In the genomic region with DNA sequence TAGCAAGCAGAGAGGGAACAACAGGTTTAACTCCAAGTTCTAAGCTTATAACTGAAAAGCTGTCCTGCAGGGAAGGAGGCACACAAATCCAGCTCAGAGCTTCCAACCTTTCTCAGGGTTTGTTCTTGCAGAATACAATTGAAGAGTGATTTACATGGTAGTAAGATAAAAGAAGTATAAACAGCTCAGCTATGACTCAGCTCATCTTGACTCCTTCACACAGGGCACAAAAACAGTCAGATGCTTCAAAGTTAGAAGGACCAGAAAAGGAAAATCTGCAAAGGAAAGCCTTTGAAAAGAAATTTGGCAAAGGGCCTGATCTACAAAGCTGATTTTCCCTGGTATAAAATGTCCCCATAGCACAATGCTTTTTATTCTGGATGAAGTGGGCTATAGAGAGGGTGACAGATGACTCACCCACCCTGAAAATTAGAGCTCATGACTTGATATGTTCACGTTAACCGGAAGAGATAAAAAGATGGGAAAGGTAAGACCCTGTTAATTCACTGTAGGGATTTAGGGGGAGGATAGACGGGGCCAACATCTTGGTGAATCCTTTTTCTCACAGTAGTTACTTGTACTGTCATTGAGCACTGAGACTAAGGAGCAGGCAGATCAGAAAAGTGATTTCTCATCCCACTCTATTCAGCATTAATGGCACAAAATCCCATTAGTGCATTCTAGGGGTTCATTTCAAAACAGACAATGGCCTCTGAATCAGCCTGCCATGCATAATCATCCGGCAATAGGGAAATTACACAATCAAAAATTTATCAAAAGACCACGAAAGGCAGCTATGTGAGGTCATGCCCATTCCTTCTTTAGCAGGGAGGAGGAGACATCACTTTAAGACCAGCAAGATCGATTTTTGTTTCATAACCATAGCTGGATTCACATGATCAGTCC, we compare ENCODE assay signal across 1 cellular context.
TF ChIP-seq lines count a peak whose summit lies in the region.

No MANE protein-coding gene starts in this region.

TF ChIP-seq in K562, 482 proteins besides CTCF, POLR2A, EP300 and RAD21 (continued from another document):
- no peak for TF ChIP-seq ZBTB26 (CRISPR knock-in tag; IDR thresholded peaks at IDR 0.05)
- no peak for TF ChIP-seq PBX2 (CRISPR knock-in tag; IDR thresholded peaks at IDR 0.05; ENCODE audit: low read depth)
- 0 out of 2 replicates have a peak, but pooled peaks have one; percentile 17 for TF ChIP-seq PBX2 (tag; conservative IDR thresholded peaks at IDR 0.05; ENCODE audit: low read depth)
- no peak for TF ChIP-seq FOXA3 (CRISPR knock-in tag; conservative IDR thresholded peaks at IDR 0.05 in 1 of 2, IDR thresholded peaks at IDR 0.05 in 1 of 2)
- TF ChIP-seq HINFP (tag; conservative IDR thresholded peaks at IDR 0.05; ENCODE audit: low read depth), result no peak
- TF ChIP-seq, protein P1, sequence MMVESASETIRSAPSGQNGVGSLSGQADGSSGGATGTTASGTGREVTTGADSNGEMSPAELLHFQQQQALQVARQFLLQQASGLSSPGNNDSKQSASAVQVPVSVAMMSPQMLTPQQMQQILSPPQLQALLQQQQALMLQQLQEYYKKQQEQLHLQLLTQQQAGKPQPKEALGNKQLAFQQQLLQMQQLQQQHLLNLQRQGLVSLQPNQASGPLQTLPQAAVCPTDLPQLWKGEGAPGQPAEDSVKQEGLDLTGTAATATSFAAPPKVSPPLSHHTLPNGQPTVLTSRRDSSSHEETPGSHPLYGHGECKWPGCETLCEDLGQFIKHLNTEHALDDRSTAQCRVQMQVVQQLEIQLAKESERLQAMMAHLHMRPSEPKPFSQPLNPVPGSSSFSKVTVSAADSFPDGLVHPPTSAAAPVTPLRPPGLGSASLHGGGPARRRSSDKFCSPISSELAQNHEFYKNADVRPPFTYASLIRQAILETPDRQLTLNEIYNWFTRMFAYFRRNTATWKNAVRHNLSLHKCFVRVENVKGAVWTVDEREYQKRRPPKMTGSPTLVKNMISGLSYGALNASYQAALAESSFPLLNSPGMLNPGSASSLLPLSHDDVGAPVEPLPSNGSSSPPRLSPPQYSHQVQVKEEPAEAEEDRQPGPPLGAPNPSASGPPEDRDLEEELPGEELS (CRISPR knock-in tag; IDR thresholded peaks at IDR 0.05; ENCODE audit: borderline replicate concordance), result no peak
- peak; percentile 64 for TF ChIP-seq FOSL1 (tag; conservative IDR thresholded peaks at IDR 0.05)
- TF ChIP-seq, protein P2, sequence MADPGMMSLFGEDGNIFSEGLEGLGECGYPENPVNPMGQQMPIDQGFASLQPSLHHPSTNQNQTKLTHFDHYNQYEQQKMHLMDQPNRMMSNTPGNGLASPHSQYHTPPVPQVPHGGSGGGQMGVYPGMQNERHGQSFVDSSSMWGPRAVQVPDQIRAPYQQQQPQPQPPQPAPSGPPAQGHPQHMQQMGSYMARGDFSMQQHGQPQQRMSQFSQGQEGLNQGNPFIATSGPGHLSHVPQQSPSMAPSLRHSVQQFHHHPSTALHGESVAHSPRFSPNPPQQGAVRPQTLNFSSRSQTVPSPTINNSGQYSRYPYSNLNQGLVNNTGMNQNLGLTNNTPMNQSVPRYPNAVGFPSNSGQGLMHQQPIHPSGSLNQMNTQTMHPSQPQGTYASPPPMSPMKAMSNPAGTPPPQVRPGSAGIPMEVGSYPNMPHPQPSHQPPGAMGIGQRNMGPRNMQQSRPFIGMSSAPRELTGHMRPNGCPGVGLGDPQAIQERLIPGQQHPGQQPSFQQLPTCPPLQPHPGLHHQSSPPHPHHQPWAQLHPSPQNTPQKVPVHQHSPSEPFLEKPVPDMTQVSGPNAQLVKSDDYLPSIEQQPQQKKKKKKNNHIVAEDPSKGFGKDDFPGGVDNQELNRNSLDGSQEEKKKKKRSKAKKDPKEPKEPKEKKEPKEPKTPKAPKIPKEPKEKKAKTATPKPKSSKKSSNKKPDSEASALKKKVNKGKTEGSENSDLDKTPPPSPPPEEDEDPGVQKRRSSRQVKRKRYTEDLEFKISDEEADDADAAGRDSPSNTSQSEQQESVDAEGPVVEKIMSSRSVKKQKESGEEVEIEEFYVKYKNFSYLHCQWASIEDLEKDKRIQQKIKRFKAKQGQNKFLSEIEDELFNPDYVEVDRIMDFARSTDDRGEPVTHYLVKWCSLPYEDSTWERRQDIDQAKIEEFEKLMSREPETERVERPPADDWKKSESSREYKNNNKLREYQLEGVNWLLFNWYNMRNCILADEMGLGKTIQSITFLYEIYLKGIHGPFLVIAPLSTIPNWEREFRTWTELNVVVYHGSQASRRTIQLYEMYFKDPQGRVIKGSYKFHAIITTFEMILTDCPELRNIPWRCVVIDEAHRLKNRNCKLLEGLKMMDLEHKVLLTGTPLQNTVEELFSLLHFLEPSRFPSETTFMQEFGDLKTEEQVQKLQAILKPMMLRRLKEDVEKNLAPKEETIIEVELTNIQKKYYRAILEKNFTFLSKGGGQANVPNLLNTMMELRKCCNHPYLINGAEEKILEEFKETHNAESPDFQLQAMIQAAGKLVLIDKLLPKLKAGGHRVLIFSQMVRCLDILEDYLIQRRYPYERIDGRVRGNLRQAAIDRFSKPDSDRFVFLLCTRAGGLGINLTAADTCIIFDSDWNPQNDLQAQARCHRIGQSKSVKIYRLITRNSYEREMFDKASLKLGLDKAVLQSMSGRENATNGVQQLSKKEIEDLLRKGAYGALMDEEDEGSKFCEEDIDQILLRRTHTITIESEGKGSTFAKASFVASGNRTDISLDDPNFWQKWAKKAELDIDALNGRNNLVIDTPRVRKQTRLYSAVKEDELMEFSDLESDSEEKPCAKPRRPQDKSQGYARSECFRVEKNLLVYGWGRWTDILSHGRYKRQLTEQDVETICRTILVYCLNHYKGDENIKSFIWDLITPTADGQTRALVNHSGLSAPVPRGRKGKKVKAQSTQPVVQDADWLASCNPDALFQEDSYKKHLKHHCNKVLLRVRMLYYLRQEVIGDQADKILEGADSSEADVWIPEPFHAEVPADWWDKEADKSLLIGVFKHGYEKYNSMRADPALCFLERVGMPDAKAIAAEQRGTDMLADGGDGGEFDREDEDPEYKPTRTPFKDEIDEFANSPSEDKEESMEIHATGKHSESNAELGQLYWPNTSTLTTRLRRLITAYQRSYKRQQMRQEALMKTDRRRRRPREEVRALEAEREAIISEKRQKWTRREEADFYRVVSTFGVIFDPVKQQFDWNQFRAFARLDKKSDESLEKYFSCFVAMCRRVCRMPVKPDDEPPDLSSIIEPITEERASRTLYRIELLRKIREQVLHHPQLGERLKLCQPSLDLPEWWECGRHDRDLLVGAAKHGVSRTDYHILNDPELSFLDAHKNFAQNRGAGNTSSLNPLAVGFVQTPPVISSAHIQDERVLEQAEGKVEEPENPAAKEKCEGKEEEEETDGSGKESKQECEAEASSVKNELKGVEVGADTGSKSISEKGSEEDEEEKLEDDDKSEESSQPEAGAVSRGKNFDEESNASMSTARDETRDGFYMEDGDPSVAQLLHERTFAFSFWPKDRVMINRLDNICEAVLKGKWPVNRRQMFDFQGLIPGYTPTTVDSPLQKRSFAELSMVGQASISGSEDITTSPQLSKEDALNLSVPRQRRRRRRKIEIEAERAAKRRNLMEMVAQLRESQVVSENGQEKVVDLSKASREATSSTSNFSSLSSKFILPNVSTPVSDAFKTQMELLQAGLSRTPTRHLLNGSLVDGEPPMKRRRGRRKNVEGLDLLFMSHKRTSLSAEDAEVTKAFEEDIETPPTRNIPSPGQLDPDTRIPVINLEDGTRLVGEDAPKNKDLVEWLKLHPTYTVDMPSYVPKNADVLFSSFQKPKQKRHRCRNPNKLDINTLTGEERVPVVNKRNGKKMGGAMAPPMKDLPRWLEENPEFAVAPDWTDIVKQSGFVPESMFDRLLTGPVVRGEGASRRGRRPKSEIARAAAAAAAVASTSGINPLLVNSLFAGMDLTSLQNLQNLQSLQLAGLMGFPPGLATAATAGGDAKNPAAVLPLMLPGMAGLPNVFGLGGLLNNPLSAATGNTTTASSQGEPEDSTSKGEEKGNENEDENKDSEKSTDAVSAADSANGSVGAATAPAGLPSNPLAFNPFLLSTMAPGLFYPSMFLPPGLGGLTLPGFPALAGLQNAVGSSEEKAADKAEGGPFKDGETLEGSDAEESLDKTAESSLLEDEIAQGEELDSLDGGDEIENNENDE (IDR thresholded peaks at IDR 0.05; ENCODE audit: low read depth, low read length), result no peak
- no peak for TF ChIP-seq FOXJ3 (CRISPR knock-in tag; IDR thresholded peaks at IDR 0.05)
- TF ChIP-seq SREBF1 (IDR thresholded peaks at IDR 0.05; ENCODE audit: borderline replicate concordance, low read depth, low read length), result no peak
- no peak for TF ChIP-seq RBM34 (IDR thresholded peaks at IDR 0.05; ENCODE audit: borderline replicate concordance, insufficient read depth, low read length)
- TF ChIP-seq ARID1B (IDR thresholded peaks at IDR 0.05), result peak; percentile 37; the same call in 1 of the 2 replicates
- peak; percentile 29; the same call in 1 of the 2 replicates for TF ChIP-seq ZNF316 (IDR thresholded peaks at IDR 0.05)
- TF ChIP-seq C11orf30 (IDR thresholded peaks at IDR 0.05; ENCODE audit: low read depth), result peak; percentile 38; the same call in 1 of the 2 replicates
- no peak for TF ChIP-seq PTRF (tag; IDR thresholded peaks at IDR 0.05)
- TF ChIP-seq POLR2AphosphoS5 (IDR thresholded peaks at IDR 0.05; ENCODE audit: control insufficient read depth, insufficient read depth, low read depth, low read length), result no peak
- peak; percentile 37; the same call in 1 of the 2 replicates for TF ChIP-seq DPF2 (IDR thresholded peaks at IDR 0.05)
- no peak for TF ChIP-seq HDAC2 (IDR thresholded peaks at IDR 0.05)
- no peak for TF ChIP-seq TAF9B (IDR thresholded peaks at IDR 0.05; ENCODE audit: partially characterized antibody)
- no peak for TF ChIP-seq TAF7 (tag; IDR thresholded peaks at IDR 0.05)
- TF ChIP-seq ATF3 (IDR thresholded peaks at IDR 0.05), result peak; percentile 66
- TF ChIP-seq ATF3 (CRISPR knock-in tag; conservative IDR thresholded peaks at IDR 0.05), result no peak
- TF ChIP-seq JUND (IDR thresholded peaks at IDR 0.05; ENCODE audit: borderline replicate concordance, low read depth, low read length), result no peak
- TF ChIP-seq JUND (tag; IDR thresholded peaks at IDR 0.05; ENCODE audit: borderline replicate concordance, low read depth, low read length), result peak; percentile 41; the same call in 1 of the 3 replicates
- 0 out of 2 replicates have a peak, but pooled peaks have one; percentile 22 for TF ChIP-seq SOX6 (IDR thresholded peaks at IDR 0.05)
